ENCODE assay signal across 8 cellular contexts in genomic region chr4:159103406-159104131, GRCh38. TPM values are rescaled to one million over a fixed set of nuclear protein-coding genes. Genes with fewer than 3 reads are reported as not detected.
DNase-seq lines count a peak whose midpoint lies in the region; ATAC-seq and TF ChIP-seq lines count a peak whose summit lies in the region.

No MANE protein-coding gene starts in this region.

- peak overlapping the region; percentile 92 for H3K4me2 ChIP-seq in OCI-LY7 (ENCODE audit: low read length)
- no peak overlapping the region for H3K4me2 ChIP-seq in neural cell (ENCODE audit: low read length)

- intact Hi-C loops in OCI-LY7 (cut with micrococcal nuclease; ENCODE audit: unreplicated experiment): loop anchor here (5.0 kb wide), 2 partner anchors 74 to 431 kb away; partner anchors contain the start of genes C4orf46 and ETFDH

- no peak overlapping the region for H3K27ac ChIP-seq in OCI-LY7 (ENCODE audit: low read depth, low read length, poor library complexity, severe bottlenecking)
- peak overlapping the region; percentile 88 for H3K27ac ChIP-seq in neural cell (ENCODE audit: low read length)

- H3K36me3 ChIP-seq in OCI-LY7 (ENCODE audit: insufficient read depth, low read length) (no peaks in the 10 kb centered on the region), neural cell (ENCODE audit: insufficient read depth, low read length) (no peaks in the 10 kb centered on the region)

- H3K79me2 ChIP-seq in OCI-LY7 (ENCODE audit: insufficient read depth, low read depth, low read length): no peaks in the 10 kb centered on the region
- H3K79me2 ChIP-seq in neural cell (replicated peaks; ENCODE audit: insufficient read depth, low read length): peaks cover 55% of the 10 kb centered on the region

- H4K20me1 ChIP-seq in OCI-LY7 (ENCODE audit: insufficient read depth, low read length) (peaks cover 22% of the 10 kb centered on the region; the same call in 1 of the 2 replicates), neural cell (ENCODE audit: insufficient read depth) (peaks cover 30% of the 10 kb centered on the region)

- peak overlapping the region; percentile 96 for H3K9ac ChIP-seq in neural cell (ENCODE audit: low read length)

- TF ChIP-seq CTCF in OCI-LY7 (conservative IDR thresholded peaks at IDR 0.05; ENCODE audit: low read length) (no peak), fibroblast of the aortic adventitia (IDR thresholded peaks at IDR 0.05; ENCODE audit: insufficient read depth, low read length) (no peak), neural cell (IDR thresholded peaks at IDR 0.05; ENCODE audit: poor library complexity, severe bottlenecking) (no peak)

- TF ChIP-seq RAD21 in neural cell (conservative IDR thresholded peaks at IDR 0.05): no peak

- H3K4me1 ChIP-seq in OCI-LY7 (ENCODE audit: insufficient read depth, low read length, poor library complexity, severe bottlenecking): peaks cover 21% of the 10 kb centered on the region

- TF ChIP-seq EP300 in neural cell (conservative IDR thresholded peaks at IDR 0.05; ENCODE audit: poor library complexity, severe bottlenecking): no peak

- peak overlapping the region; percentile 83 for H3K4me3 ChIP-seq in OCI-LY7 (ENCODE audit: low read depth, low read length, poor library complexity, severe bottlenecking)
- H3K4me3 ChIP-seq in fibroblast of the aortic adventitia (ENCODE audit: low read depth, low read length): peak overlapping the region; percentile 74
- H3K4me3 ChIP-seq in neural cell (ENCODE audit: low read length): peak overlapping the region; percentile 84

- H3K9me3 ChIP-seq in OCI-LY7 (ENCODE audit: low read length) (no peaks in the 10 kb centered on the region), neural cell (ENCODE audit: low read length) (no peaks in the 10 kb centered on the region)

- POLR2A ChIA-PET in OCI-LY7 (lab: Charles Lee): no interaction called here

- BruUV-seq in OCI-LY7 (replicated peaks; lab: Mats Ljungman, UMichigan): no TSS peak

- CTCF ChIA-PET in OCI-LY7 (lab: Charles Lee; ENCODE audit: unreplicated experiment): no interaction called here

- peak; percentile 23 for ATAC-seq in HG02943 (IDR thresholded peaks at IDR 0.05; ENCODE audit: low read depth, unreplicated experiment)

- peaks cover 8% of the 10 kb centered on the region for H3F3A ChIP-seq in neural cell (ENCODE audit: insufficient read depth, low read length, poor library complexity, severe bottlenecking)

- no peaks in the 10 kb centered on the region for H3K9me2 ChIP-seq in OCI-LY7 (ENCODE audit: insufficient read depth, low read length)
- no peaks in the 10 kb centered on the region for H3K9me2 ChIP-seq in neural cell (ENCODE audit: insufficient read depth, low read length)

- peaks cover 3% of the 10 kb centered on the region for H3K27me3 ChIP-seq in neural cell (ENCODE audit: insufficient read depth, low read depth, low read length)

- H2AFZ ChIP-seq in OCI-LY7 (ENCODE audit: low read length): peak overlapping the region; percentile 85; the same call in 1 of the 2 replicates
- no peak overlapping the region for H2AFZ ChIP-seq in neural cell (ENCODE audit: low read depth, low read length)

- DNase-seq in NCI-H748 (lab: John Stamatoyannopoulos, UW; ENCODE audit: unreplicated experiment) (peak; percentile 60), NCI-H748 treated with DMSO at 0.1 percent for 48 hours (lab: John Stamatoyannopoulos, UW) (no peak), OCI-LY7 (ENCODE audit: low spot score) (peak; percentile 30), fibroblast of the aortic adventitia (ENCODE audit: low read depth) (peak; percentile 33), ureter (ENCODE audit: low spot score) (peak; percentile 64)
- peak; percentile 80 for DNase-seq in activated effector memory CD4-positive, alpha-beta T cell treated with anti-CD3 and anti-CD28 coated beads, Interleukin-2, amount 50 U/mL, for 16 hours

TF ChIP-seq in neural cell, 6 proteins besides CTCF, POLR2A, EP300 and RAD21:
- TF ChIP-seq TAF1 (IDR thresholded peaks at IDR 0.05; ENCODE audit: low read depth) (peak; percentile 50), POLR2AphosphoS5 (IDR thresholded peaks at IDR 0.05) (no peak), MXI1 (conservative IDR thresholded peaks at IDR 0.05; ENCODE audit: poor library complexity, severe bottlenecking) (no peak)

RNA-seq across cellular contexts. Expression of gene RAPGEF2, which starts 0.7 kb away (rescaled TPM):
- total RNA-seq in OCI-LY7 (2014; rRNA removed; shearing (Covaris generic)): 4.6 and 4.7 TPM in 2 replicates
- total RNA-seq in OCI-LY7 (2022): 6.5 and 8.4 TPM in 2 replicates
- 25.7 and 44.0 TPM in 2 replicates for total RNA-seq in fibroblast of the aortic adventitia (ENCODE audit: low replicate concordance)
- 134 and 145 TPM in 2 replicates for polyA plus RNA-seq in neural cell
- polyA minus RNA-seq in neural cell: 528 and 617 TPM in 2 replicates
- total RNA-seq in ureter: 56.4 TPM
